In genomic region chr2:38599706-38600105, GRCh38 we compare ENCODE assay signal across 2 cellular contexts.
TF ChIP-seq lines count a peak whose summit lies in the region.

No MANE protein-coding gene starts in this region.

TF ChIP-seq in IMR-90, 13 proteins besides CTCF, POLR2A, EP300 and RAD21:
- no peak for TF ChIP-seq USF2 (IDR thresholded peaks at IDR 0.05; ENCODE audit: low read depth, low read length)
- TF ChIP-seq CEBPB (IDR thresholded peaks at IDR 0.05; ENCODE audit: low read depth, low read length) = peak; percentile 19; the same call in 1 of the 2 replicates

TF ChIP-seq in K562, 482 proteins besides CTCF, POLR2A, EP300 and RAD21:
- TF ChIP-seq BCLAF1 (IDR thresholded peaks at IDR 0.05; ENCODE audit: borderline replicate concordance in 1 of 2, control insufficient read depth in 1 of 2, low read depth in 2 of 2, low read length in 1 of 2) = no peak
- no peak for TF ChIP-seq DIDO1 (tag; IDR thresholded peaks at IDR 0.05; ENCODE audit: low read depth)
- peak in 1 of 2 experiments; percentile 19; a peak in 1 of 4 replicates for TF ChIP-seq MLLT1 (IDR thresholded peaks at IDR 0.05)
- TF ChIP-seq CBX8 (IDR thresholded peaks at IDR 0.05; ENCODE audit: borderline replicate concordance, extremely low read depth, low read depth, low read length, poor library complexity, severe bottlenecking) = no peak
- no peak for TF ChIP-seq PHF20 (IDR thresholded peaks at IDR 0.05; ENCODE audit: partially characterized antibody)
- TF ChIP-seq, protein P1, sequence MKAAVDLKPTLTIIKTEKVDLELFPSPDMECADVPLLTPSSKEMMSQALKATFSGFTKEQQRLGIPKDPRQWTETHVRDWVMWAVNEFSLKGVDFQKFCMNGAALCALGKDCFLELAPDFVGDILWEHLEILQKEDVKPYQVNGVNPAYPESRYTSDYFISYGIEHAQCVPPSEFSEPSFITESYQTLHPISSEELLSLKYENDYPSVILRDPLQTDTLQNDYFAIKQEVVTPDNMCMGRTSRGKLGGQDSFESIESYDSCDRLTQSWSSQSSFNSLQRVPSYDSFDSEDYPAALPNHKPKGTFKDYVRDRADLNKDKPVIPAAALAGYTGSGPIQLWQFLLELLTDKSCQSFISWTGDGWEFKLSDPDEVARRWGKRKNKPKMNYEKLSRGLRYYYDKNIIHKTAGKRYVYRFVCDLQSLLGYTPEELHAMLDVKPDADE (conservative IDR thresholded peaks at IDR 0.05; ENCODE audit: control insufficient read depth, low read depth, low read length) = no peak
- TF ChIP-seq, protein P2, sequence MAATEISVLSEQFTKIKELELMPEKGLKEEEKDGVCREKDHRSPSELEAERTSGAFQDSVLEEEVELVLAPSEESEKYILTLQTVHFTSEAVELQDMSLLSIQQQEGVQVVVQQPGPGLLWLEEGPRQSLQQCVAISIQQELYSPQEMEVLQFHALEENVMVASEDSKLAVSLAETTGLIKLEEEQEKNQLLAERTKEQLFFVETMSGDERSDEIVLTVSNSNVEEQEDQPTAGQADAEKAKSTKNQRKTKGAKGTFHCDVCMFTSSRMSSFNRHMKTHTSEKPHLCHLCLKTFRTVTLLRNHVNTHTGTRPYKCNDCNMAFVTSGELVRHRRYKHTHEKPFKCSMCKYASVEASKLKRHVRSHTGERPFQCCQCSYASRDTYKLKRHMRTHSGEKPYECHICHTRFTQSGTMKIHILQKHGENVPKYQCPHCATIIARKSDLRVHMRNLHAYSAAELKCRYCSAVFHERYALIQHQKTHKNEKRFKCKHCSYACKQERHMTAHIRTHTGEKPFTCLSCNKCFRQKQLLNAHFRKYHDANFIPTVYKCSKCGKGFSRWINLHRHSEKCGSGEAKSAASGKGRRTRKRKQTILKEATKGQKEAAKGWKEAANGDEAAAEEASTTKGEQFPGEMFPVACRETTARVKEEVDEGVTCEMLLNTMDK (IDR thresholded peaks at IDR 0.05; ENCODE audit: borderline replicate concordance, insufficient read depth, low read depth, low read length, poor library complexity, severe bottlenecking) = no peak
- no peak for TF ChIP-seq RAD51 (IDR thresholded peaks at IDR 0.05; ENCODE audit: borderline replicate concordance, low read depth)
- no peak for TF ChIP-seq ZNF3 (CRISPR knock-in tag; IDR thresholded peaks at IDR 0.05)
- no peak for TF ChIP-seq ZC3H11A (IDR thresholded peaks at IDR 0.05; ENCODE audit: low read depth, low read length)
- no peak for TF ChIP-seq MEF2A (IDR thresholded peaks at IDR 0.05; ENCODE audit: control insufficient read depth, low read depth, low read length)
- no peak for TF ChIP-seq GTF2F1 (IDR thresholded peaks at IDR 0.05; ENCODE audit: low read depth, low read length)
- TF ChIP-seq KHSRP (IDR thresholded peaks at IDR 0.05) = 0 out of 2 replicates have a peak, but pooled peaks have one; percentile 23
- no peak for TF ChIP-seq IRF1 (CRISPR knock-in tag; IDR thresholded peaks at IDR 0.05; ENCODE audit: borderline replicate concordance)
- no peak for TF ChIP-seq CHD2 (IDR thresholded peaks at IDR 0.05; ENCODE audit: low read depth, low read length)
- TF ChIP-seq TEAD2 (tag; IDR thresholded peaks at IDR 0.05) = no peak
- TF ChIP-seq TFAM (CRISPR knock-in tag; conservative IDR thresholded peaks at IDR 0.05) = no peak
- no peak for TF ChIP-seq MTF1 (CRISPR knock-in tag; IDR thresholded peaks at IDR 0.05; ENCODE audit: borderline replicate concordance)
- no peak for TF ChIP-seq BRD9 (IDR thresholded peaks at IDR 0.05; ENCODE audit: low read depth, partially characterized antibody)
- TF ChIP-seq NCOA6 (IDR thresholded peaks at IDR 0.05) = no peak
- peak; percentile 29; the same call in 1 of the 2 replicates for TF ChIP-seq POLR2H (tag; IDR thresholded peaks at IDR 0.05; ENCODE audit: low read depth)
- no peak for TF ChIP-seq PREB (CRISPR knock-in tag; IDR thresholded peaks at IDR 0.05)
- no peak for TF ChIP-seq CBX1 (IDR thresholded peaks at IDR 0.05; ENCODE audit: low read depth)
- no peak for TF ChIP-seq HMG20A (CRISPR knock-in tag; conservative IDR thresholded peaks at IDR 0.05)
- no peak for TF ChIP-seq MCM2 (IDR thresholded peaks at IDR 0.05; ENCODE audit: low read depth)
